Comparison of ENCODE assay signal across 23 cellular contexts in the genomic region with DNA sequence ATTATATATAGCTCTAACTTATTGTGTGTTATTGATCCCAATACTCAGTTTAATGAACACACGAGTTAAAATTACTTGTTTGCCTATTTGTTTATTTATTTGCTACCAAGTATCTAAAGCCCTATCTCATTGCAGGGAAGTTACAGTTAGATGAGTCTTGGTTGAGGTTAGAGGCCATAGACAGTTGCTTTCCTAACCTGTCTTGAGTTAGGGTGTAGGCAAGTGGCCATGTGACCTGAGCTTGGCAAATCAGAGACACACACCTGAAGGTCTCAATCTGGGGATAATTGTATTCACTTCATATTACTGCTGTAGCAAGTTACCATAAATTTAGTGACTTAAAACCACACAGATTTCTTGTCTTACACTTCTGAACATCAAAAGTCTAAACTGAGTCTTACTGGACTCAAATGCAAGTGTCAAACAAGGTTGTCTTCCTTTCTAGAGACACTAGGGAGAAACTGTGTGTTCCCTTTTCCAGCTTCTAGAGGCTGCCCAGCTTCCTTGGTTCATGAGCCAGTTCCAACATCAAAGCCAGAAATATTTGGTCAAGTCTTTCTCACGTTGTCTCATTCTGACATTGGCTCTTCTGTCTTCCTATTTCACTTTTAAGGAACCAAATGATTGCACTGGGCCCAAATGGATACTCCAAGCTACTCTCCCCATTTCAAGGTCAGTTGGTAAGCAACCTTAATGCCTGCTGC. TPM values are rescaled to one million over a fixed set of nuclear protein-coding genes. Genes with fewer than 3 reads are reported as not detected.
DNase-seq lines count a peak whose midpoint lies in the region; ATAC-seq, FAIRE-seq and TF ChIP-seq lines count a peak whose summit lies in the region.
"Had no signal": no experiment of that assay in that cellular context is flagged by ENCODE, and none has a peak within 500 bp of the region (broad histone marks: within the 10 kb centered on the region; RNA-seq: fewer than 3 reads in every experiment).

No MANE protein-coding gene starts in this region.

- POLR2A ChIA-PET in AG04450 (lab: Yijun Ruan, JAX): interaction anchor here (0.7 to 1.6 kb wide), 3 partner anchors 10 to 129 kb away, joined by 3 to 4 read pairs (median 3); no protein-coding TSS in a partner anchor

- ATAC-seq in GM21717 (IDR thresholded peaks at IDR 0.05; ENCODE audit: unreplicated experiment): no peak
- no peak for ATAC-seq in GM18907 (IDR thresholded peaks at IDR 0.05; ENCODE audit: unreplicated experiment)
- ATAC-seq in GM21723 (IDR thresholded peaks at IDR 0.05; ENCODE audit: unreplicated experiment): no peak
- ATAC-seq: activated CD8-positive, alpha-beta T cell treated with anti-CD3 and anti-CD28 coated beads, Interleukin-2, amount 10 ng/mL, durations not matched to agents 7 days and 5 days; activated T-cell treated with anti-CD3 and anti-CD28 coated beads, Interleukin-2, amount 50 U/mL, for 4 hours; left lobe of liver had no signal

- no peak overlapping the region for H3K23ac ChIP-seq in trophoblast cell (ENCODE audit: low read length)

- H3K4me1 ChIP-seq in astrocyte (ENCODE audit: insufficient read depth, low read length) (peaks cover 4% of the 10 kb centered on the region), trophoblast cell (ENCODE audit: control insufficient read depth in 1 of 2, insufficient read depth in 2 of 2, low read length in 2 of 2) (peaks cover 0 to 3% of the 10 kb centered on the region in 2 experiments), breast epithelium (no peaks in the 10 kb centered on the region)

- no peak overlapping the region for H2BK120ac ChIP-seq in trophoblast cell (ENCODE audit: insufficient read depth, low read length, poor library complexity)

- H2AFZ ChIP-seq in astrocyte (ENCODE audit: low read depth, low read length) (no peak overlapping the region), trophoblast cell (ENCODE audit: insufficient read depth, low read length, poor library complexity) (no peak overlapping the region)

- no peak overlapping the region for H4K91ac ChIP-seq in trophoblast cell (ENCODE audit: low read depth, low read length)

- no peak overlapping the region for H3K27ac Mint-ChIP-seq in astrocyte (ENCODE audit: unreplicated experiment)
- H3K27ac Mint-ChIP-seq: activated CD8-positive, alpha-beta T cell treated with anti-CD3 and anti-CD28 coated beads, Interleukin-2, amount 10 ng/mL, durations not matched to agents 7 days and 5 days; naive B cell had no signal

- intact Hi-C loops in breast epithelium (cut with DNase I; ENCODE audit: low total_unique reads): no loop called here

- peaks cover 8% of the 10 kb centered on the region for H3K36me3 Mint-ChIP-seq in astrocyte (ENCODE audit: low read depth, unreplicated experiment)
- H3K36me3 Mint-ChIP-seq: naive B cell had no signal

- H4K20me1 ChIP-seq in astrocyte (ENCODE audit: insufficient read depth, low read length): no peaks in the 10 kb centered on the region

- H3K9me3 ChIP-seq in AG04450 (ENCODE audit: control insufficient read depth, insufficient read depth, low read length) (no peaks in the 10 kb centered on the region), astrocyte (ENCODE audit: insufficient read depth, low read depth, low read length) (no peaks in the 10 kb centered on the region), trophoblast cell (ENCODE audit: insufficient read depth, low read depth, low read length) (no peaks in the 10 kb centered on the region), breast epithelium (no peaks in the 10 kb centered on the region)

- H3K4me2 ChIP-seq in astrocyte (ENCODE audit: low read length) (no peak overlapping the region), trophoblast cell (ENCODE audit: low read length) (no peak overlapping the region)

- peaks cover 2% of the 10 kb centered on the region for H3K27me3 Mint-ChIP-seq in astrocyte (ENCODE audit: low read depth, unreplicated experiment)
- H3K27me3 Mint-ChIP-seq: naive B cell had no signal

- H3K14ac ChIP-seq in trophoblast cell (ENCODE audit: low read length): no peak overlapping the region

- peak overlapping the region; percentile 40 for H3K27ac ChIP-seq in AG04450 (ENCODE audit: low read depth, low read length)
- no peak overlapping the region for H3K27ac ChIP-seq in astrocyte (ENCODE audit: low read depth, low read length)
- H3K27ac ChIP-seq in trophoblast cell (ENCODE audit: low read depth, low read length): peak overlapping the region; percentile 58
- H3K27ac ChIP-seq in breast epithelium: peak overlapping the region in 1 of 2 donors; percentile 60
- H3K27ac ChIP-seq: WERI-Rb-1 had no signal

- FAIRE-seq in astrocyte (lab: Jason Lieb, UNC): no peak
- FAIRE-seq: A204.1, HTR-8/SVneo had no signal

- H3K18ac ChIP-seq in trophoblast cell (ENCODE audit: low read length): no peak overlapping the region

- no peaks in the 10 kb centered on the region for H3K79me1 ChIP-seq in trophoblast cell (ENCODE audit: low read length)

- H3K79me2 ChIP-seq in astrocyte (ENCODE audit: insufficient read depth, low read length) (no peaks in the 10 kb centered on the region), trophoblast cell (ENCODE audit: control insufficient read depth, insufficient read depth, low read length, poor library complexity) (no peaks in the 10 kb centered on the region)

- WGBS in trophoblast cell (ENCODE audit: extremely low coverage, insufficient coverage, insufficient read length): no CpG with 5 or more reads among the region's 2 CpGs

- no peak overlapping the region for H2BK12ac ChIP-seq in trophoblast cell (ENCODE audit: low read length)

- no peak overlapping the region for H4K8ac ChIP-seq in trophoblast cell (ENCODE audit: low read depth, low read length)

- H3K36me3 ChIP-seq in astrocyte (ENCODE audit: insufficient read depth, low read length): peaks cover 10% of the 10 kb centered on the region
- peaks cover 4 to 15% of the 10 kb centered on the region in 2 experiments for H3K36me3 ChIP-seq in trophoblast cell (ENCODE audit: control insufficient read depth in 1 of 2, insufficient read depth in 2 of 2, low read length in 2 of 2)
- H3K36me3 ChIP-seq in breast epithelium: peaks cover 4% of the 10 kb centered on the region
- H3K36me3 ChIP-seq: WERI-Rb-1 had no signal

- H3K9me3 Mint-ChIP-seq in astrocyte (ENCODE audit: unreplicated experiment): no peaks in the 10 kb centered on the region
- H3K9me3 Mint-ChIP-seq: activated T-cell treated with anti-CD3 and anti-CD28 coated beads, Interleukin-2, amount 50 U/mL, for 4 hours; naive B cell had no signal

- H2BK5ac ChIP-seq in trophoblast cell (ENCODE audit: low read depth, low read length, poor library complexity): no peak overlapping the region

- DNase-seq in AG04450 (ENCODE audit: low read depth, low spot score) (no peak), astrocyte (ENCODE audit: low read depth) (peak; percentile 51), fibroblast of villous mesenchyme (ENCODE audit: low read depth) (peak; percentile 91), trophoblast cell (no peak), breast epithelium (ENCODE audit: low spot score in 2 of 2) (no peak)
- DNase-seq: activated CD8-positive, alpha-beta T cell treated with anti-CD3 and anti-CD28 coated beads, Interleukin-2, amount 10 ng/mL, durations not matched to agents 7 days and 5 days; activated T-cell treated with anti-CD3 and anti-CD28 coated beads, Interleukin-2, amount 50 U/mL, for 4 hours; C1 segment of cervical spinal cord; DMS153; naive B cell; NCI-H1105; NCI-H2107; NCI-H524 treated with DMSO at 0.1 percent for 48 hours; posterior cingulate gyrus; WERI-Rb-1 had no signal

- CTCF ChIA-PET in AG04450 (lab: Charles Lee): interaction anchor here (1.2 kb wide), 1 partner anchor 490 kb away, joined by 3 read pairs; no protein-coding TSS in a partner anchor

- no peak overlapping the region for H2AK5ac ChIP-seq in trophoblast cell (ENCODE audit: low read length)

- H3K4ac ChIP-seq in trophoblast cell (ENCODE audit: low read depth, low read length): no peak overlapping the region

- H4K12ac ChIP-seq in trophoblast cell (ENCODE audit: low read depth, low read length): no peak overlapping the region

- TF ChIP-seq POLR2A in breast epithelium (IDR thresholded peaks at IDR 0.05): no peak

- H3K27me3 ChIP-seq in AG04450 (ENCODE audit: control insufficient read depth, insufficient read depth, low read length): no peaks in the 10 kb centered on the region
- H3K27me3 ChIP-seq in astrocyte (ENCODE audit: insufficient read depth, low read length): no peaks in the 10 kb centered on the region
- no peaks in the 10 kb centered on the region for H3K27me3 ChIP-seq in trophoblast cell (ENCODE audit: insufficient read depth, low read length)
- H3K27me3 ChIP-seq in breast epithelium: no peaks in the 10 kb centered on the region

- H3K4me3 ChIP-seq in AG04450 (ENCODE audit: low read depth, low read length) (no peak overlapping the region), astrocyte (ENCODE audit: insufficient read depth, low read depth, low read length) (no peak overlapping the region), fibroblast of villous mesenchyme (ENCODE audit: low read depth, low read length) (no peak overlapping the region), trophoblast cell (ENCODE audit: low read depth, low read length) (no peak overlapping the region), breast epithelium (no peak overlapping the region)
- H3K4me3 ChIP-seq: skin epidermis had no signal

- TF ChIP-seq CTCF in AG04450 (IDR thresholded peaks at IDR 0.05; ENCODE audit: low read depth, low read length) (no peak), astrocyte (IDR thresholded peaks at IDR 0.05; ENCODE audit: insufficient read depth, low read depth, low read length) (no peak), fibroblast of villous mesenchyme (IDR thresholded peaks at IDR 0.05; ENCODE audit: insufficient read depth, low read depth, low read length) (no peak), breast epithelium (IDR thresholded peaks at IDR 0.05) (no peak)

- peaks cover 10% of the 10 kb centered on the region for H3K4me1 Mint-ChIP-seq in astrocyte (ENCODE audit: low read depth, unreplicated experiment)
- H3K4me1 Mint-ChIP-seq: naive B cell had no signal

- H3K4me3 Mint-ChIP-seq in astrocyte (ENCODE audit: unreplicated experiment): no peak overlapping the region
- H3K4me3 Mint-ChIP-seq: activated CD8-positive, alpha-beta T cell treated with anti-CD3 and anti-CD28 coated beads, Interleukin-2, amount 10 ng/mL, durations not matched to agents 7 days and 5 days; activated T-cell treated with anti-CD3 and anti-CD28 coated beads, Interleukin-2, amount 50 U/mL, for 4 hours; naive B cell had no signal

- no peak overlapping the region for H3K9ac ChIP-seq in astrocyte (ENCODE audit: low read length)
- H3K9ac ChIP-seq in trophoblast cell (ENCODE audit: low read length): no peak overlapping the region

RNA-seq across cellular contexts. Expression of gene COL3A1, which starts 39.7 kb away (rescaled TPM):
- polyA plus RNA-seq in AG04450 (2011; rRNA removed): 1,314 and 1,396 TPM in 2 replicates
- polyA minus RNA-seq in AG04450 (2011; rRNA and poly(A)+ RNA removed): 1,277 and 1,281 TPM in 2 replicates
- total RNA-seq in astrocyte (350 and 458 TPM in 2 replicates), fibroblast of villous mesenchyme (3,024 and 3,294 TPM in 2 replicates), breast epithelium (100 to 1,000 TPM in 1 of 3 donors, 10 to 100 TPM in 2; 98.1 to 303 (median 98.6) TPM)
- polyA plus RNA-seq in trophoblast cell (2013): 842 and 849 TPM in 2 replicates
- total RNA-seq: activated CD8-positive, alpha-beta T cell treated with anti-CD3 and anti-CD28 coated beads, Interleukin-2, amount 10 ng/mL, durations not matched to agents 7 days and 5 days; T-helper 1 cell treated with Interleukin-12 subunit alpha and Interleukin-12 subunit beta and Interleukin-4 antibody, amounts not matched to agents 30 ng/mL and 1 ng/mL, for 36 hours had no signal

Comparison
In these comparisons a context has a peak if more than half of its experiments do, and no peak if none do; other contexts are left out.
1. DNase-seq: peak in astrocyte (single experiment) and fibroblast of villous mesenchyme (single experiment); none in AG04450 (single experiment), trophoblast cell (0 of 2) and breast epithelium (0 of 2).